Comparison of ENCODE assay signal across 33 cellular contexts in genomic region chr5:83636141-83636540, GRCh38.
DNase-seq lines count a peak whose midpoint lies in the region; ATAC-seq, FAIRE-seq and TF ChIP-seq lines count a peak whose summit lies in the region.
"Had no signal": no experiment of that assay in that cellular context is flagged by ENCODE, and none has a peak within 500 bp of the region (broad histone marks: within the 10 kb centered on the region; RNA-seq: fewer than 3 reads in every experiment).

No MANE protein-coding gene starts in this region.

- H3K4me3 ChIP-seq in GM23338 (no peak overlapping the region), pancreas (no peak overlapping the region)
- H3K4me3 ChIP-seq: breast epithelium, MG63, Peyer's patch, skin epidermis had no signal

- H3K9me3 Mint-ChIP-seq in WTC11 (no peaks in the 10 kb centered on the region), GM23338 (no peaks in the 10 kb centered on the region)
- H3K9me3 Mint-ChIP-seq: activated T-cell treated with anti-CD3 and anti-CD28 coated beads, Interleukin-2, amount 50 U/mL, for 72 hours; naive thymus-derived CD8-positive, alpha-beta T cell; stimulated activated naive B cell treated with anti-CD40 and anti-IgM and Interleukin-4, amounts not matched to agents 10 μg/mL and 1 μg/mL and 100 μg/mL, for 72 hours had no signal

- no peaks in the 10 kb centered on the region for H3K36me3 Mint-ChIP-seq in WTC11
- no peaks in the 10 kb centered on the region for H3K36me3 Mint-ChIP-seq in GM23338 (ENCODE audit: low read depth)
- H3K36me3 Mint-ChIP-seq: naive thymus-derived CD8-positive, alpha-beta T cell; stimulated activated naive B cell treated with anti-CD40 and anti-IgM and Interleukin-4, amounts not matched to agents 10 μg/mL and 1 μg/mL and 100 μg/mL, for 72 hours had no signal

- WGBS in pancreas, 2 donors, result 29 to 41% methylated on average over 5 of the region's 5 CpGs

- H3K27ac ChIP-seq in GM23338 (ENCODE audit: low read depth) (no peak overlapping the region), pancreas (no peak overlapping the region)
- H3K27ac ChIP-seq: breast epithelium, HL-60, KMS-11, Peyer's patch, skin epidermis had no signal

- no peaks in the 10 kb centered on the region for H3K4me1 ChIP-seq in GM23338 (ENCODE audit: insufficient read depth)
- H3K4me1 ChIP-seq in pancreas, result no peaks in the 10 kb centered on the region
- H3K4me1 ChIP-seq: breast epithelium, Peyer's patch had no signal

- TF ChIP-seq CTCF in WTC11 (IDR thresholded peaks at IDR 0.05), result no peak
- TF ChIP-seq CTCF in GM23338 (conservative IDR thresholded peaks at IDR 0.05; ENCODE audit: low read depth in 2 of 2), result no peak
- no peak for TF ChIP-seq CTCF in pancreas (IDR thresholded peaks at IDR 0.05)

- DNase-seq in AG20443 (ENCODE audit: low spot score) (peak; percentile 43), NCI-H69 (lab: John Stamatoyannopoulos, UW) (peak; percentile 15), fibroblast of gingiva (ENCODE audit: low read depth) (peak; percentile 31), non-pigmented ciliary epithelial cell (ENCODE audit: low read depth) (peak; percentile 63), WTC11 (ENCODE audit: low spot score) (no peak), GM23338 (ENCODE audit: low spot score) (no peak), pancreas (no peak)
- DNase-seq: activated CD4-positive, alpha-beta T cell treated with anti-CD3 and anti-CD28 coated beads, Interleukin-2, amount 50 U/mL, for 48 hours; activated naive CD4-positive, alpha-beta T cell treated with Interleukin-2 at 50 U/mL for 16 hours; activated T-cell treated with anti-CD3 and anti-CD28 coated beads, Interleukin-2, amount 50 U/mL, for 72 hours; DMS79; MG63; midbrain; naive thymus-derived CD8-positive, alpha-beta T cell; NCI-H1105; NCI-H187 treated with DMSO at 0.1 percent for 48 hours; NCI-H526 treated with DMSO at 0.1 percent for 48 hours; nucleus accumbens; Peyer's patch; SHP77; stimulated activated naive B cell treated with anti-CD40 and anti-IgM and Interleukin-4, amounts not matched to agents 10 μg/mL and 1 μg/mL and 100 μg/mL, for 72 hours; substantia nigra; T-helper 17 cell had no signal

- H3K27ac Mint-ChIP-seq in WTC11, result no peak overlapping the region
- no peak overlapping the region for H3K27ac Mint-ChIP-seq in GM23338
- H3K27ac Mint-ChIP-seq: activated T-cell treated with anti-CD3 and anti-CD28 coated beads, Interleukin-2, amount 50 U/mL, for 72 hours; naive thymus-derived CD8-positive, alpha-beta T cell; stimulated activated naive B cell treated with anti-CD40 and anti-IgM and Interleukin-4, amounts not matched to agents 10 μg/mL and 1 μg/mL and 100 μg/mL, for 72 hours; T-helper 17 cell had no signal

- no peak for ATAC-seq in GM21619 (IDR thresholded peaks at IDR 0.05; ENCODE audit: unreplicated experiment)
- ATAC-seq in WTC11, result no peak
- no peak for ATAC-seq in GM23338
- ATAC-seq in pancreas, result no peak
- ATAC-seq: activated CD4-positive, CD25-positive, alpha-beta regulatory T cell treated with anti-CD3 and anti-CD28 coated beads, Interleukin-2, amount 50 U/mL, for 24 hours; activated T-cell treated with anti-CD3 and anti-CD28 coated beads, Interleukin-2, amount 50 U/mL, for 72 hours; naive thymus-derived CD8-positive, alpha-beta T cell; stimulated activated naive B cell treated with anti-CD40 and anti-IgM and Interleukin-4, amounts not matched to agents 10 μg/mL and 1 μg/mL and 100 μg/mL, for 72 hours; T-helper 17 cell had no signal

- no peak overlapping the region for H3K4me3 Mint-ChIP-seq in WTC11
- H3K4me3 Mint-ChIP-seq in GM23338, result no peak overlapping the region
- H3K4me3 Mint-ChIP-seq: activated T-cell treated with anti-CD3 and anti-CD28 coated beads, Interleukin-2, amount 50 U/mL, for 72 hours; naive thymus-derived CD8-positive, alpha-beta T cell; stimulated activated naive B cell treated with anti-CD40 and anti-IgM and Interleukin-4, amounts not matched to agents 10 μg/mL and 1 μg/mL and 100 μg/mL, for 72 hours; T-helper 17 cell had no signal

- no peak overlapping the region for H2AFZ ChIP-seq in GM23338

- CTCF ChIA-PET in WTC11 (lab: Charles Lee), result no interaction called here

- no peaks in the 10 kb centered on the region for H3K9me2 ChIP-seq in GM23338 (ENCODE audit: insufficient read depth)

- no peak for FAIRE-seq in pancreas (lab: Jason Lieb, UNC)
- FAIRE-seq: endothelial cell of umbilical vein, H54, keratinocyte, TTC549 had no signal

- no peaks in the 10 kb centered on the region for H3F3A ChIP-seq in GM23338 (replicated peaks; ENCODE audit: low read depth)

- no peak overlapping the region for H3K4me2 ChIP-seq in GM23338
- H3K4me2 ChIP-seq: KMS-11 had no signal

- H3K27me3 ChIP-seq in GM23338 (ENCODE audit: insufficient read depth) (no peaks in the 10 kb centered on the region), pancreas (no peaks in the 10 kb centered on the region)
- H3K27me3 ChIP-seq: breast epithelium, MG63, Peyer's patch had no signal

- POLR2A ChIA-PET in WTC11 (lab: Charles Lee), result no interaction called here

- no peaks in the 10 kb centered on the region for H3K27me3 Mint-ChIP-seq in WTC11 (ENCODE audit: low read depth)
- H3K27me3 Mint-ChIP-seq in GM23338 (ENCODE audit: insufficient read depth, low read depth, poor library complexity), result no peaks in the 10 kb centered on the region
- H3K27me3 Mint-ChIP-seq: stimulated activated naive B cell treated with anti-CD40 and anti-IgM and Interleukin-4, amounts not matched to agents 10 μg/mL and 1 μg/mL and 100 μg/mL, for 72 hours had no signal

- no peaks in the 10 kb centered on the region for H3K36me3 ChIP-seq in GM23338 (ENCODE audit: insufficient read depth)
- H3K36me3 ChIP-seq in pancreas, result no peaks in the 10 kb centered on the region
- H3K36me3 ChIP-seq: breast epithelium, MG63, Peyer's patch had no signal

- H3K79me2 ChIP-seq in GM23338 (replicated peaks; ENCODE audit: insufficient read depth), result no peaks in the 10 kb centered on the region

- H3K9me3 ChIP-seq in pancreas, result no peaks in the 10 kb centered on the region
- H3K9me3 ChIP-seq: breast epithelium, MG63, Peyer's patch had no signal

- no peaks in the 10 kb centered on the region for H4K20me1 ChIP-seq in GM23338 (replicated peaks; ENCODE audit: insufficient read depth)

- H3K4me1 Mint-ChIP-seq in WTC11, result no peaks in the 10 kb centered on the region
- H3K4me1 Mint-ChIP-seq in GM23338, result no peaks in the 10 kb centered on the region
- H3K4me1 Mint-ChIP-seq: naive thymus-derived CD8-positive, alpha-beta T cell; stimulated activated naive B cell treated with anti-CD40 and anti-IgM and Interleukin-4, amounts not matched to agents 10 μg/mL and 1 μg/mL and 100 μg/mL, for 72 hours; T-helper 17 cell had no signal

- intact Hi-C loops in pancreas (cut with DNase I), result no loop called here

TF ChIP-seq in WTC11, 78 proteins besides CTCF, POLR2A, EP300 and RAD21 (continues in another document):
- TF ChIP-seq JAZF1 (CRISPR knock-in tag; IDR thresholded peaks at IDR 0.05), result no peak
- TF ChIP-seq NR1H2 (CRISPR knock-in tag; IDR thresholded peaks at IDR 0.05), result no peak
- TF ChIP-seq, protein P1, sequence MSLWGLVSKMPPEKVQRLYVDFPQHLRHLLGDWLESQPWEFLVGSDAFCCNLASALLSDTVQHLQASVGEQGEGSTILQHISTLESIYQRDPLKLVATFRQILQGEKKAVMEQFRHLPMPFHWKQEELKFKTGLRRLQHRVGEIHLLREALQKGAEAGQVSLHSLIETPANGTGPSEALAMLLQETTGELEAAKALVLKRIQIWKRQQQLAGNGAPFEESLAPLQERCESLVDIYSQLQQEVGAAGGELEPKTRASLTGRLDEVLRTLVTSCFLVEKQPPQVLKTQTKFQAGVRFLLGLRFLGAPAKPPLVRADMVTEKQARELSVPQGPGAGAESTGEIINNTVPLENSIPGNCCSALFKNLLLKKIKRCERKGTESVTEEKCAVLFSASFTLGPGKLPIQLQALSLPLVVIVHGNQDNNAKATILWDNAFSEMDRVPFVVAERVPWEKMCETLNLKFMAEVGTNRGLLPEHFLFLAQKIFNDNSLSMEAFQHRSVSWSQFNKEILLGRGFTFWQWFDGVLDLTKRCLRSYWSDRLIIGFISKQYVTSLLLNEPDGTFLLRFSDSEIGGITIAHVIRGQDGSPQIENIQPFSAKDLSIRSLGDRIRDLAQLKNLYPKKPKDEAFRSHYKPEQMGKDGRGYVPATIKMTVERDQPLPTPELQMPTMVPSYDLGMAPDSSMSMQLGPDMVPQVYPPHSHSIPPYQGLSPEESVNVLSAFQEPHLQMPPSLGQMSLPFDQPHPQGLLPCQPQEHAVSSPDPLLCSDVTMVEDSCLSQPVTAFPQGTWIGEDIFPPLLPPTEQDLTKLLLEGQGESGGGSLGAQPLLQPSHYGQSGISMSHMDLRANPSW (CRISPR knock-in tag; conservative IDR thresholded peaks at IDR 0.05; ENCODE audit: low read depth), result no peak

TF ChIP-seq in GM23338, 12 proteins besides CTCF, POLR2A, EP300 and RAD21 (continues in another document):
- TF ChIP-seq POLR2AphosphoS5 (IDR thresholded peaks at IDR 0.05; ENCODE audit: low read depth) (no peak), NANOG (IDR thresholded peaks at IDR 0.05; ENCODE audit: borderline replicate concordance) (no peak), CREB1 (CRISPR knock-in tag; IDR thresholded peaks at IDR 0.05; ENCODE audit: low read depth) (no peak), STAT1 (IDR thresholded peaks at IDR 0.05; ENCODE audit: unreplicated experiment) (no peak), ZNF114 (CRISPR knock-in tag; IDR thresholded peaks at IDR 0.05) (no peak), ZNF331 (CRISPR knock-in tag; IDR thresholded peaks at IDR 0.05; ENCODE audit: low read depth) (no peak), ETS1 (IDR thresholded peaks at IDR 0.05) (no peak)

Comparison
In these comparisons a context has a peak if more than half of its experiments do, and no peak if none do; other contexts are left out.
1. DNase-seq: peak in AG20443 (single experiment), NCI-H69 (single experiment), fibroblast of gingiva (single experiment) and non-pigmented ciliary epithelial cell (single experiment); none in WTC11 (single experiment), GM23338 (single experiment) and pancreas (0 of 6).